ENCODE assay signal across 8 cellular contexts in genomic region chr14:63642229-63642611, GRCh38. TPM values are rescaled to one million over a fixed set of nuclear protein-coding genes. Genes with fewer than 3 reads are reported as not detected.
DNase-seq lines count a peak whose midpoint lies in the region; ATAC-seq, FAIRE-seq and TF ChIP-seq lines count a peak whose summit lies in the region.

No MANE protein-coding gene starts in this region.

- H4K20me1 ChIP-seq in astrocyte (ENCODE audit: insufficient read depth, low read length) = no peaks in the 10 kb centered on the region
- H4K20me1 ChIP-seq in hepatocyte (ENCODE audit: insufficient read depth, poor library complexity, severe bottlenecking) = no peaks in the 10 kb centered on the region

- H3K9me2 ChIP-seq in hepatocyte (replicated peaks; ENCODE audit: insufficient read depth) = no peaks in the 10 kb centered on the region

- DNase-seq in GM13976 (ENCODE audit: low spot score) (peak; percentile 80), NCI-H146 (lab: John Stamatoyannopoulos, UW) (peak; percentile 82), T follicular helper cell (ENCODE audit: low read depth) (peak; percentile 77), astrocyte (ENCODE audit: low read depth) (peak; percentile 93), hepatocyte (ENCODE audit: low spot score) (peak; percentile 93), renal cortical epithelial cell (ENCODE audit: low read depth) (peak; percentile 95), aorta (peak; percentile 80 to 83)

- peaks cover 3% of the 10 kb centered on the region for H3K4me1 Mint-ChIP-seq in astrocyte (ENCODE audit: low read depth, unreplicated experiment)

- in situ Hi-C loops in GM13976 (cut with MboI; ENCODE audit: low sequenced_read_pairs, unreplicated experiment) = no loop called here

- H3K27me3 ChIP-seq in astrocyte (ENCODE audit: insufficient read depth, low read length) (no peaks in the 10 kb centered on the region), hepatocyte (no peaks in the 10 kb centered on the region), aorta (ENCODE audit: control insufficient read depth in 1 of 2, insufficient read depth in 2 of 2, low read length in 1 of 2) (no peaks in the 10 kb centered on the region)

- H3K4me3 Mint-ChIP-seq in astrocyte (ENCODE audit: unreplicated experiment) = peak overlapping the region; percentile 82

- peaks cover 4% of the 10 kb centered on the region for H3K4me1 ChIP-seq in astrocyte (ENCODE audit: insufficient read depth, low read length)
- no peaks in the 10 kb centered on the region for H3K4me1 ChIP-seq in hepatocyte (ENCODE audit: insufficient read depth)
- no peaks in the 10 kb centered on the region for H3K4me1 ChIP-seq in aorta (ENCODE audit: control insufficient read depth in 1 of 2, insufficient read depth in 2 of 2, low read length in 2 of 2)

- no peaks in the 10 kb centered on the region for H3K27me3 Mint-ChIP-seq in astrocyte (ENCODE audit: low read depth, unreplicated experiment)

- H3K4me2 ChIP-seq in astrocyte (ENCODE audit: low read length) = peak overlapping the region; percentile 84
- H3K4me2 ChIP-seq in hepatocyte = peak overlapping the region; percentile 67

- intact Hi-C loops in aorta (cut with DNase I) = loop anchor here (2.0 to 5.0 kb wide), 4 partner anchors 85 to 250 kb away; partner anchors contain the start of genes PPP2R5E (in 2 of the 2) and SGPP1 (in 1 of the 2)

- H3K36me3 ChIP-seq in astrocyte (ENCODE audit: insufficient read depth, low read length) = no peaks in the 10 kb centered on the region
- no peaks in the 10 kb centered on the region for H3K36me3 ChIP-seq in hepatocyte (replicated peaks; ENCODE audit: insufficient read depth, low read depth)
- H3K36me3 ChIP-seq in aorta (ENCODE audit: control insufficient read depth in 1 of 2, insufficient read depth in 2 of 2, low read length in 1 of 2) = no peaks in the 10 kb centered on the region

- H2AFZ ChIP-seq in astrocyte (ENCODE audit: low read depth, low read length) = peak overlapping the region; percentile 83
- peak overlapping the region; percentile 30 for H2AFZ ChIP-seq in hepatocyte

- H3K9me3 Mint-ChIP-seq in astrocyte (ENCODE audit: unreplicated experiment) = no peaks in the 10 kb centered on the region

- TF ChIP-seq CTCF in GM13976 (IDR thresholded peaks at IDR 0.05; ENCODE audit: borderline replicate concordance, control extremely low read depth, extremely low read depth, insufficient read depth, missing control alignments) = no peak
- TF ChIP-seq CTCF in astrocyte (IDR thresholded peaks at IDR 0.05; ENCODE audit: insufficient read depth, low read depth, low read length) = no peak
- TF ChIP-seq CTCF in hepatocyte (IDR thresholded peaks at IDR 0.05; ENCODE audit: poor library complexity) = no peak

- H3K4me3 ChIP-seq in astrocyte (ENCODE audit: insufficient read depth, low read depth, low read length) (peak overlapping the region; percentile 85), hepatocyte (peak overlapping the region; percentile 19), aorta (ENCODE audit: low read length in 2 of 2) (peak overlapping the region; percentile 54 to 88)

- peak overlapping the region; percentile 84 for H3K27ac Mint-ChIP-seq in astrocyte (ENCODE audit: unreplicated experiment)

- peak; percentile 56 for ATAC-seq in HG02870 (IDR thresholded peaks at IDR 0.05; ENCODE audit: unreplicated experiment)
- ATAC-seq in aorta (ENCODE audit: low FRiP score) = peak; percentile 94

- peak overlapping the region; percentile 95 for H3K27ac ChIP-seq in astrocyte (ENCODE audit: low read depth, low read length)
- H3K27ac ChIP-seq in hepatocyte = peak overlapping the region; percentile 89
- peak overlapping the region in 1 of 2 donors; percentile 59 for H3K27ac ChIP-seq in aorta (ENCODE audit: low read depth in 1 of 2, low read length in 2 of 2)

- WGBS in hepatocyte (ENCODE audit: low lambda C conversion rate, missing lambda C conversion rate) = 2% methylated on average over 12 of the region's 12 CpGs
- WGBS in aorta, 2 donors = 0% methylated on average over 12 of the region's 12 CpGs

- H3K79me2 ChIP-seq in astrocyte (ENCODE audit: insufficient read depth, low read length) (peaks cover 28% of the 10 kb centered on the region), hepatocyte (peaks cover 41% of the 10 kb centered on the region)

- peak overlapping the region; percentile 94 for H3K9ac ChIP-seq in astrocyte (ENCODE audit: low read length)

- FAIRE-seq in astrocyte (lab: Jason Lieb, UNC) = no peak

- H3K36me3 Mint-ChIP-seq in astrocyte (ENCODE audit: low read depth, unreplicated experiment) = no peaks in the 10 kb centered on the region

- H3K9me3 ChIP-seq in astrocyte (ENCODE audit: insufficient read depth, low read depth, low read length) (no peaks in the 10 kb centered on the region), hepatocyte (ENCODE audit: low read depth) (no peaks in the 10 kb centered on the region), aorta (ENCODE audit: control insufficient read depth, low read length) (no peaks in the 10 kb centered on the region)

RNA-seq across cellular contexts. Expression of gene WDR89, which starts 0.5 kb away (rescaled TPM):
- total RNA-seq in astrocyte = 13.2 and 15.0 TPM in 2 replicates
- 12.3 and 14.6 TPM in 2 replicates for total RNA-seq in hepatocyte
- polyA plus RNA-seq in hepatocyte = 3.9 and 5.6 TPM in 2 replicates
- total RNA-seq in renal cortical epithelial cell = 21.4 and 26.0 TPM in 2 replicates
- total RNA-seq in aorta = 10 to 100 TPM in 1 of 2 donors, 1 to 10 TPM in 1; 7.9 to 12.9 TPM
- polyA plus RNA-seq in aorta = 1 to 10 TPM; 3.9 to 5.6 TPM

Comparison
In these comparisons a context has a peak if more than half of its experiments do, and no peak if none do; other contexts are left out.
1. H3K4me3 ChIP-seq: peak in every context shown above with its lines; median percentile 85 in astrocyte; 71 in aorta; 19 in hepatocyte.